Comparison of ENCODE assay signal across 12 cellular contexts in the genomic region with DNA sequence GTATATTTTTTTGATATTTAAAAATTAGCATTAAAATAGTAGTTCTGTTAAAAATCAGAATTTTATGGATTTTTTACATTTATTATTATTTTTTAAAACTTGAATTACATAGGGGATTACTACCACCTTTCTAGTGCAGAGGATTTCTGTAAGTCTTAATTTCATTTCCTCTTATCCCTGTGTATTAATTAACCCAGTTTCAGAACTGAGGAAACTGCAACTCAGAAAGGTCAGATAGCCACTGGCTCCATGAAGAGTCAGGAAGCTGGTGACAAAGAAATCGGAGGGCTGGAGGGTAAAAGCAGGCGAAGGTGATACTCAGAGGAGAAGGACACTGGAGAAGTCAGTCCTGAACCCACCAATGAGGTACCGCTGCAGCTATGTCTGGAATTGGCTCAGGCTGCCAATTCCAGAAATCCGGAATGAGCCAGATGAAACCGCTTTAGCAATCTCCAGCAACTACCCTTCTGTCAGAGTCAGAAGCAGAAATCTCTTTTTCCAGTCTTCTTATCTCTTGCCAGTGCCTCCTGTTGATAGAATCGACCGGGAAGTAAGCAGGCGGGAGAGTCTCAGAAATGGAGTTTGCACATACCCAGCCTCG.
A peak's percentile ranks its signal among the peaks of the same experiment; 100 is the strongest.
DNase-seq lines count a peak whose midpoint lies in the region; ATAC-seq and TF ChIP-seq lines count a peak whose summit lies in the region.
"Had no signal": no experiment of that assay in that cellular context is flagged by ENCODE, and none has a peak within 500 bp of the region (broad histone marks: within the 10 kb centered on the region; RNA-seq: fewer than 3 reads in every experiment).

No MANE protein-coding gene starts in this region.

- H3K4me3 ChIP-seq in AG10803 (ENCODE audit: low read length): no peak overlapping the region
- no peak overlapping the region for H3K4me3 ChIP-seq in choroid plexus epithelial cell (ENCODE audit: low read depth, low read length)
- peak overlapping the region; percentile 19 to 34 (median 32) for H3K4me3 ChIP-seq in right lobe of liver

- H3K4me3 Mint-ChIP-seq in activated CD4-positive, alpha-beta T cell treated with anti-CD3 and anti-CD28 coated beads, Interleukin-2, amount 10 ng/mL, durations not matched to agents 7 days and 5 days: no peak overlapping the region
- H3K4me3 Mint-ChIP-seq: activated T-cell treated with anti-CD3 and anti-CD28 coated beads, Interleukin-2, amount 50 U/mL, for 4 hours; natural killer cell had no signal

- peaks cover 24% of the 10 kb centered on the region for H3K4me1 Mint-ChIP-seq in activated CD4-positive, alpha-beta T cell treated with anti-CD3 and anti-CD28 coated beads, Interleukin-2, amount 10 ng/mL, durations not matched to agents 7 days and 5 days

- H3K9me3 Mint-ChIP-seq in activated CD4-positive, alpha-beta T cell treated with anti-CD3 and anti-CD28 coated beads, Interleukin-2, amount 10 ng/mL, durations not matched to agents 7 days and 5 days: peaks cover 6% of the 10 kb centered on the region
- H3K9me3 Mint-ChIP-seq: natural killer cell had no signal

- CTCF ChIA-PET in activated CD4-positive, alpha-beta T cell treated with anti-CD3 and anti-CD28 coated beads, Interleukin-2, amount 10 ng/mL, durations not matched to agents 7 days and 5 days (lab: Charles Lee): no interaction called here

- H3K27me3 Mint-ChIP-seq in activated CD4-positive, alpha-beta T cell treated with anti-CD3 and anti-CD28 coated beads, Interleukin-2, amount 10 ng/mL, durations not matched to agents 7 days and 5 days: peaks cover 13% of the 10 kb centered on the region

- H3K9me3 ChIP-seq in right lobe of liver: no peaks in the 10 kb centered on the region

- H3K36me3 Mint-ChIP-seq in activated CD4-positive, alpha-beta T cell treated with anti-CD3 and anti-CD28 coated beads, Interleukin-2, amount 10 ng/mL, durations not matched to agents 7 days and 5 days (ENCODE audit: low read depth): peaks cover 3% of the 10 kb centered on the region
- H3K36me3 Mint-ChIP-seq: natural killer cell had no signal

- WGBS in right lobe of liver (ENCODE audit: insufficient coverage, low coverage, low lambda C conversion rate, missing lambda C conversion rate): 24% methylated on average over 9 of the region's 9 CpGs

- TF ChIP-seq CTCF in AG10803 (conservative IDR thresholded peaks at IDR 0.05; ENCODE audit: low read length): no peak
- no peak for TF ChIP-seq CTCF in choroid plexus epithelial cell (conservative IDR thresholded peaks at IDR 0.05; ENCODE audit: low read depth, low read length)
- TF ChIP-seq CTCF in right lobe of liver (IDR thresholded peaks at IDR 0.05): no peak

- H3K4me1 ChIP-seq in right lobe of liver: peaks cover 0 to 19% (median 8%) of the 10 kb centered on the region in 4 donors

- no peak overlapping the region for H3K27ac Mint-ChIP-seq in activated CD4-positive, alpha-beta T cell treated with anti-CD3 and anti-CD28 coated beads, Interleukin-2, amount 10 ng/mL, durations not matched to agents 7 days and 5 days
- H3K27ac Mint-ChIP-seq: natural killer cell had no signal

- no peak for TF ChIP-seq POLR2A in right lobe of liver (IDR thresholded peaks at IDR 0.05)

- peak overlapping the region; percentile 43 to 63 (median 53) for H3K27ac ChIP-seq in right lobe of liver

- ATAC-seq in HG03159 (IDR thresholded peaks at IDR 0.05; ENCODE audit: unreplicated experiment) (peak; percentile 62), right lobe of liver (peak; percentile 82 to 88 (median 84)), HG03108 (IDR thresholded peaks at IDR 0.05; ENCODE audit: unreplicated experiment) (no peak), HG03439 (IDR thresholded peaks at IDR 0.05; ENCODE audit: unreplicated experiment) (no peak)
- ATAC-seq: activated T-cell treated with anti-CD3 and anti-CD28 coated beads, Interleukin-2, amount 50 U/mL, for 4 hours; natural killer cell had no signal

- no peaks in the 10 kb centered on the region for H3K27me3 ChIP-seq in right lobe of liver

- DNase-seq in AG10803 (ENCODE audit: low read depth) (peak; percentile 4), choroid plexus epithelial cell (ENCODE audit: low read depth) (peak; percentile 4), right lobe of liver (peak in 2 of 3 donors; percentile 23 to 66), iPS-NIHi11 (ENCODE audit: low spot score) (no peak)
- DNase-seq in activated CD4-positive, alpha-beta T cell treated with anti-CD3 and anti-CD28 coated beads, Interleukin-2, amount 10 ng/mL, durations not matched to agents 7 days and 5 days: no peak
- DNase-seq: activated CD4-positive, CD25-positive, alpha-beta regulatory T cell treated with anti-CD3 and anti-CD28 coated beads, Interleukin-2, amount 50 U/mL, for 72 hours; activated T-cell treated with anti-CD3 and anti-CD28 coated beads, Interleukin-2, amount 50 U/mL, for 4 hours; HCEC 1CT; natural killer cell had no signal

- POLR2A ChIA-PET in activated CD4-positive, alpha-beta T cell treated with anti-CD3 and anti-CD28 coated beads, Interleukin-2, amount 10 ng/mL, durations not matched to agents 7 days and 5 days (lab: Charles Lee): no interaction called here

- intact Hi-C loops in right lobe of liver (cut with DNase I): no loop called here

- no peaks in the 10 kb centered on the region for H3K36me3 ChIP-seq in right lobe of liver

Comparison
In these comparisons a context has a peak if more than half of its experiments do, and no peak if none do; other contexts are left out.
1. DNase-seq: peak in AG10803 (single experiment), choroid plexus epithelial cell (single experiment) and right lobe of liver (2 of 3); none in iPS-NIHi11 (single experiment) and activated CD4-positive, alpha-beta T cell treated with anti-CD3 and anti-CD28 coated beads, Interleukin-2, amount 10 ng/mL, durations not matched to agents 7 days and 5 days (single experiment).
2. H3K4me3 ChIP-seq: peak in right lobe of liver (3 of 3); none in AG10803 (single experiment) and choroid plexus epithelial cell (single experiment).
3. ATAC-seq: peak in HG03159 (single experiment) and right lobe of liver (4 of 4); none in HG03108 (single experiment) and HG03439 (single experiment).